In genomic region chr1:23529146-23530088, GRCh38 we compare ENCODE assay signal across 9 cellular contexts. TPM values are rescaled to one million over a fixed set of nuclear protein-coding genes. Genes with fewer than 3 reads are reported as not detected.
DNase-seq lines count a peak whose midpoint lies in the region; ATAC-seq and TF ChIP-seq lines count a peak whose summit lies in the region.
"Had no signal": no experiment of that assay in that cellular context is flagged by ENCODE, and none has a peak within 500 bp of the region (broad histone marks: within the 10 kb centered on the region; RNA-seq: fewer than 3 reads in every experiment).

No MANE protein-coding gene starts in this region.

- no peak for TF ChIP-seq CTCF in Calu3 (IDR thresholded peaks at IDR 0.05; ENCODE audit: unreplicated experiment)

- H3K4me1 Mint-ChIP-seq in Calu3 (ENCODE audit: low read depth, unreplicated experiment) = peaks cover 43% of the 10 kb centered on the region
- H3K4me1 Mint-ChIP-seq in IgD-negative memory B cell = peaks cover 67 to 75% (median 67%) of the 10 kb centered on the region in 3 donors
- peaks cover 82% of the 10 kb centered on the region for H3K4me1 Mint-ChIP-seq in activated T-cell treated with anti-CD3 and anti-CD28 coated beads, Interleukin-2, amount 50 U/mL, for 72 hours (ENCODE audit: low read depth)
- peaks cover 58 to 70% of the 10 kb centered on the region in 2 donors for H3K4me1 Mint-ChIP-seq in natural killer cell treated with Interleukin-12 subunit alpha and Interleukin-12 subunit beta and Interleukin-15 and Interleukin-18, amount 100 ng/mL, for 72 hours (ENCODE audit: low read depth in 2 of 2)

- H3K36me3 Mint-ChIP-seq in Calu3 (ENCODE audit: insufficient read depth, unreplicated experiment) = peaks cover 22% of the 10 kb centered on the region
- H3K36me3 Mint-ChIP-seq in IgD-negative memory B cell = no peaks in the 10 kb centered on the region
- H3K36me3 Mint-ChIP-seq in activated T-cell treated with anti-CD3 and anti-CD28 coated beads, Interleukin-2, amount 50 U/mL, for 72 hours (ENCODE audit: insufficient read depth in 2 of 2) = peaks cover 1 to 3% of the 10 kb centered on the region in 2 donors
- no peaks in the 10 kb centered on the region for H3K36me3 Mint-ChIP-seq in natural killer cell treated with Interleukin-12 subunit alpha and Interleukin-12 subunit beta and Interleukin-15 and Interleukin-18, amount 100 ng/mL, for 72 hours

- H3K27me3 Mint-ChIP-seq in Calu3 (ENCODE audit: unreplicated experiment) (no peaks in the 10 kb centered on the region), IgD-negative memory B cell (no peaks in the 10 kb centered on the region)
- peaks cover 6% of the 10 kb centered on the region for H3K27me3 Mint-ChIP-seq in activated T-cell treated with anti-CD3 and anti-CD28 coated beads, Interleukin-2, amount 50 U/mL, for 72 hours (ENCODE audit: low read depth)
- no peaks in the 10 kb centered on the region for H3K27me3 Mint-ChIP-seq in natural killer cell treated with Interleukin-12 subunit alpha and Interleukin-12 subunit beta and Interleukin-15 and Interleukin-18, amount 100 ng/mL, for 72 hours

- peak overlapping the region; percentile 77 for H3K4me3 Mint-ChIP-seq in Calu3 (ENCODE audit: low read depth, unreplicated experiment)
- H3K4me3 Mint-ChIP-seq in IgD-negative memory B cell = peak overlapping the region; percentile 67 to 91 (median 80)
- H3K4me3 Mint-ChIP-seq in activated T-cell treated with anti-CD3 and anti-CD28 coated beads, Interleukin-2, amount 50 U/mL, for 72 hours = peak overlapping the region; percentile 85 to 91
- H3K4me3 Mint-ChIP-seq in natural killer cell treated with Interleukin-12 subunit alpha and Interleukin-12 subunit beta and Interleukin-15 and Interleukin-18, amount 100 ng/mL, for 72 hours = peak overlapping the region; percentile 76

- H3K9me3 Mint-ChIP-seq in Calu3 (ENCODE audit: low read depth, unreplicated experiment) (no peaks in the 10 kb centered on the region), IgD-negative memory B cell (no peaks in the 10 kb centered on the region)
- H3K9me3 Mint-ChIP-seq in activated T-cell treated with anti-CD3 and anti-CD28 coated beads, Interleukin-2, amount 50 U/mL, for 72 hours = no peaks in the 10 kb centered on the region
- no peaks in the 10 kb centered on the region for H3K9me3 Mint-ChIP-seq in natural killer cell treated with Interleukin-12 subunit alpha and Interleukin-12 subunit beta and Interleukin-15 and Interleukin-18, amount 100 ng/mL, for 72 hours

- intact Hi-C loops in Calu3 (cut with micrococcal nuclease; ENCODE audit: unreplicated experiment) = loop anchor here (10.0 kb wide), 1 partner anchor 315 kb away; the partner anchor contains the start of gene HTR1D

- in situ Hi-C loops in KBM-7 (cut with MboI; ENCODE audit: low pct_unique_long_range_greater_than_20kb, low sequenced_read_pairs) = no loop called here

- DNase-seq in Calu3 (no peak), NCI-H2227 treated with DMSO at 0.1 percent for 48 hours (lab: John Stamatoyannopoulos, UW) (no peak), KBM-7 (no peak)
- no peak for DNase-seq in activated T-cell treated with anti-CD3 and anti-CD28 coated beads, Interleukin-2, amount 50 U/mL, for 72 hours
- DNase-seq in natural killer cell treated with Interleukin-12 subunit alpha and Interleukin-12 subunit beta and Interleukin-15 and Interleukin-18, amount 100 ng/mL, for 72 hours (ENCODE audit: low spot score) = no peak
- no peak for DNase-seq in central memory CD4-positive, alpha-beta T cell
- DNase-seq: NCI-H2029 had no signal

- ATAC-seq in activated T-cell treated with anti-CD3 and anti-CD28 coated beads, Interleukin-2, amount 50 U/mL, for 72 hours (replicated peaks in 1 of 2) = no peak
- ATAC-seq in natural killer cell treated with Interleukin-12 subunit alpha and Interleukin-12 subunit beta and Interleukin-15 and Interleukin-18, amount 100 ng/mL, for 72 hours = no peak
- no peak for ATAC-seq in GM18909 (IDR thresholded peaks at IDR 0.05; ENCODE audit: poor library complexity, unreplicated experiment)

- H3K27ac Mint-ChIP-seq in Calu3 (ENCODE audit: unreplicated experiment) (no peak overlapping the region), IgD-negative memory B cell (peak overlapping the region; percentile 40 to 87 (median 84))
- peak overlapping the region; percentile 13 for H3K27ac Mint-ChIP-seq in activated T-cell treated with anti-CD3 and anti-CD28 coated beads, Interleukin-2, amount 50 U/mL, for 72 hours
- peak overlapping the region; percentile 58 to 61 for H3K27ac Mint-ChIP-seq in natural killer cell treated with Interleukin-12 subunit alpha and Interleukin-12 subunit beta and Interleukin-15 and Interleukin-18, amount 100 ng/mL, for 72 hours

- TSS peak; percentile 45 for BruUV-seq in Calu3 (replicated peaks; lab: Mats Ljungman, UMichigan)

- CTCF ChIA-PET in Calu3 (lab: Charles Lee) = interaction anchor here (0.6 to 1.3 kb wide), 3 partner anchors 12 to 126 kb away, joined by 3 to 10 read pairs (median 9); no protein-coding TSS in a partner anchor

RNA-seq across cellular contexts. Expression of gene E2F2, which starts 1.6 kb away (rescaled TPM):
- total RNA-seq in Calu3 (2022) = 6.2 and 8.1 TPM in 2 replicates
- polyA plus RNA-seq in IgD-negative memory B cell = 2.2 TPM
- 10 to 100 TPM; 19.9 to 24.7 TPM for total RNA-seq in activated T-cell treated with anti-CD3 and anti-CD28 coated beads, Interleukin-2, amount 50 U/mL, for 72 hours
- 10 to 100 TPM; 10.7 to 15.5 TPM for total RNA-seq in natural killer cell treated with Interleukin-12 subunit alpha and Interleukin-12 subunit beta and Interleukin-15 and Interleukin-18, amount 100 ng/mL, for 72 hours

RNA-seq across cellular contexts. Expression of gene ID3, which starts 29.9 kb away (rescaled TPM):
- 25.2 and 30.2 TPM in 2 replicates for total RNA-seq in Calu3 (2022)
- 74.0 TPM for polyA plus RNA-seq in IgD-negative memory B cell
- 10 to 100 TPM; 32.3 to 37.2 TPM for total RNA-seq in activated T-cell treated with anti-CD3 and anti-CD28 coated beads, Interleukin-2, amount 50 U/mL, for 72 hours
- total RNA-seq in natural killer cell treated with Interleukin-12 subunit alpha and Interleukin-12 subunit beta and Interleukin-15 and Interleukin-18, amount 100 ng/mL, for 72 hours = 1 to 10 TPM; 2.6 to 5.0 TPM

RNA-seq across cellular contexts. Expression of gene ASAP3, which starts 45.4 kb away (rescaled TPM):
- total RNA-seq in Calu3 (2022) = 2.9 and 3.5 TPM in 2 replicates
- 0.66 TPM for polyA plus RNA-seq in IgD-negative memory B cell
- 1 to 10 TPM in 1 of 2 donors, under 1 TPM in 1; 0.51 to 1.0 TPM for total RNA-seq in activated T-cell treated with anti-CD3 and anti-CD28 coated beads, Interleukin-2, amount 50 U/mL, for 72 hours
- not detected for total RNA-seq in natural killer cell treated with Interleukin-12 subunit alpha and Interleukin-12 subunit beta and Interleukin-15 and Interleukin-18, amount 100 ng/mL, for 72 hours
